ENCODE assay signal across 1 cellular context in the genomic region with DNA sequence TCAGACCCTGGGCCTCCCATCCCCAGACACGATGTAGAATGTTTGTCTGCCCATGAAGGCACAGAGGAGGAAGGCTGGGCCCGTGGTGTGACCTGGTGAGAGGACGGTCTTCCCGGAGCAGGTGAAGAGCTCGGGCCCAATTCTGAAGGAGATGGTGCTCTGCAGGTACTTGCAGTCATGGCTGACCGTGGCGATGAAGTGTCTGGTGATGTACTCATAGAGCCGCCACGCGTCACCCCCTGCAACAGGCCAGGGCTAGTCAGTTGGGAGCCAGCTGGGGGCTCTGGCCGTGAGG.
TF ChIP-seq lines count a peak whose summit lies in the region.

No MANE protein-coding gene starts in this region.

TF ChIP-seq in K562, 482 proteins besides CTCF, POLR2A, EP300 and RAD21 (continued from another document):
- TF ChIP-seq, protein P1, sequence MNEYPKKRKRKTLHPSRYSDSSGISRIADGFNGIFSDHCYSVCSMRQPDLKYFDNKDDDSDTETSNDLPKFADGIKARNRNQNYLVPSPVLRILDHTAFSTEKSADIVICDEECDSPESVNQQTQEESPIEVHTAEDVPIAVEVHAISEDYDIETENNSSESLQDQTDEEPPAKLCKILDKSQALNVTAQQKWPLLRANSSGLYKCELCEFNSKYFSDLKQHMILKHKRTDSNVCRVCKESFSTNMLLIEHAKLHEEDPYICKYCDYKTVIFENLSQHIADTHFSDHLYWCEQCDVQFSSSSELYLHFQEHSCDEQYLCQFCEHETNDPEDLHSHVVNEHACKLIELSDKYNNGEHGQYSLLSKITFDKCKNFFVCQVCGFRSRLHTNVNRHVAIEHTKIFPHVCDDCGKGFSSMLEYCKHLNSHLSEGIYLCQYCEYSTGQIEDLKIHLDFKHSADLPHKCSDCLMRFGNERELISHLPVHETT (CRISPR knock-in tag; conservative IDR thresholded peaks at IDR 0.05 in 1 of 2, IDR thresholded peaks at IDR 0.05 in 1 of 2): 0 out of 4 replicates have a peak, but pooled peaks of 1 of the 2 experiments have one; percentile 86
- TF ChIP-seq STAT5B (CRISPR knock-in tag; IDR thresholded peaks at IDR 0.05) (no peak), CBFB (CRISPR knock-in tag; IDR thresholded peaks at IDR 0.05) (0 out of 2 replicates have a peak, but pooled peaks have one; percentile 52), TBP (optimal IDR thresholded peaks at IDR 0.05; ENCODE audit: low read depth, low read length) (no peak), HDAC3 (IDR thresholded peaks at IDR 0.05; ENCODE audit: borderline replicate concordance, partially characterized antibody) (no peak), XRCC4 (IDR thresholded peaks at IDR 0.05; ENCODE audit: extremely low read depth, insufficient read depth, insufficient read length) (no peak), EGR1 (conservative IDR thresholded peaks at IDR 0.05) (no peak), TEAD4 (IDR thresholded peaks at IDR 0.05; ENCODE audit: low read length) (no peak), TEAD4 (CRISPR knock-in tag; IDR thresholded peaks at IDR 0.05; ENCODE audit: borderline replicate concordance) (no peak), ZNF12 (CRISPR knock-in tag; IDR thresholded peaks at IDR 0.05) (0 out of 2 replicates have a peak, but pooled peaks have one; percentile 17), ETV5 (CRISPR knock-in tag; IDR thresholded peaks at IDR 0.05; ENCODE audit: low read depth) (no peak), YY1 (IDR thresholded peaks at IDR 0.05; ENCODE audit: borderline replicate concordance in 1 of 3, control insufficient read depth in 1 of 3, extremely low read depth in 1 of 3, insufficient read depth in 3 of 3, insufficient read length in 1 of 3, insufficient replicate concordance in 2 of 3, low read depth in 1 of 3, low read length in 2 of 3) (no peak), HMG20B (CRISPR knock-in tag; IDR thresholded peaks at IDR 0.05) (no peak), SMAD1 (IDR thresholded peaks at IDR 0.05; ENCODE audit: low read depth, low read length, partially characterized antibody) (no peak), MECOM (CRISPR knock-in tag; IDR thresholded peaks at IDR 0.05) (no peak), ZBTB1 (CRISPR knock-in tag; IDR thresholded peaks at IDR 0.05; ENCODE audit: borderline replicate concordance, low read depth) (no peak)
- TF ChIP-seq, protein P2, sequence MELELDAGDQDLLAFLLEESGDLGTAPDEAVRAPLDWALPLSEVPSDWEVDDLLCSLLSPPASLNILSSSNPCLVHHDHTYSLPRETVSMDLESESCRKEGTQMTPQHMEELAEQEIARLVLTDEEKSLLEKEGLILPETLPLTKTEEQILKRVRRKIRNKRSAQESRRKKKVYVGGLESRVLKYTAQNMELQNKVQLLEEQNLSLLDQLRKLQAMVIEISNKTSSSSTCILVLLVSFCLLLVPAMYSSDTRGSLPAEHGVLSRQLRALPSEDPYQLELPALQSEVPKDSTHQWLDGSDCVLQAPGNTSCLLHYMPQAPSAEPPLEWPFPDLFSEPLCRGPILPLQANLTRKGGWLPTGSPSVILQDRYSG (tag; conservative IDR thresholded peaks at IDR 0.05; ENCODE audit: low read depth): no peak
- TF ChIP-seq, protein P3, sequence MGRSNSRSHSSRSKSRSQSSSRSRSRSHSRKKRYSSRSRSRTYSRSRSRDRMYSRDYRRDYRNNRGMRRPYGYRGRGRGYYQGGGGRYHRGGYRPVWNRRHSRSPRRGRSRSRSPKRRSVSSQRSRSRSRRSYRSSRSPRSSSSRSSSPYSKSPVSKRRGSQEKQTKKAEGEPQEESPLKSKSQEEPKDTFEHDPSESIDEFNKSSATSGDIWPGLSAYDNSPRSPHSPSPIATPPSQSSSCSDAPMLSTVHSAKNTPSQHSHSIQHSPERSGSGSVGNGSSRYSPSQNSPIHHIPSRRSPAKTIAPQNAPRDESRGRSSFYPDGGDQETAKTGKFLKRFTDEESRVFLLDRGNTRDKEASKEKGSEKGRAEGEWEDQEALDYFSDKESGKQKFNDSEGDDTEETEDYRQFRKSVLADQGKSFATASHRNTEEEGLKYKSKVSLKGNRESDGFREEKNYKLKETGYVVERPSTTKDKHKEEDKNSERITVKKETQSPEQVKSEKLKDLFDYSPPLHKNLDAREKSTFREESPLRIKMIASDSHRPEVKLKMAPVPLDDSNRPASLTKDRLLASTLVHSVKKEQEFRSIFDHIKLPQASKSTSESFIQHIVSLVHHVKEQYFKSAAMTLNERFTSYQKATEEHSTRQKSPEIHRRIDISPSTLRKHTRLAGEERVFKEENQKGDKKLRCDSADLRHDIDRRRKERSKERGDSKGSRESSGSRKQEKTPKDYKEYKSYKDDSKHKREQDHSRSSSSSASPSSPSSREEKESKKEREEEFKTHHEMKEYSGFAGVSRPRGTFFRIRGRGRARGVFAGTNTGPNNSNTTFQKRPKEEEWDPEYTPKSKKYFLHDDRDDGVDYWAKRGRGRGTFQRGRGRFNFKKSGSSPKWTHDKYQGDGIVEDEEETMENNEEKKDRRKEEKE (IDR thresholded peaks at IDR 0.05; ENCODE audit: borderline replicate concordance in 1 of 2, control insufficient read depth in 1 of 2, low read depth in 2 of 2, low read length in 1 of 2): no peak
